ENCODE assay signal across 15 cellular contexts in genomic region chr1:165755393-165756010, GRCh38. TPM values are rescaled to one million over a fixed set of nuclear protein-coding genes. Genes with fewer than 3 reads are reported as not detected.
A peak's percentile ranks its signal among the peaks of the same experiment; 100 is the strongest.
DNase-seq lines count a peak whose midpoint lies in the region; ATAC-seq and TF ChIP-seq lines count a peak whose summit lies in the region.
"Had no signal": no experiment of that assay in that cellular context is flagged by ENCODE, and none has a peak within 500 bp of the region (broad histone marks: within the 10 kb centered on the region; RNA-seq: fewer than 3 reads in every experiment).

No MANE protein-coding gene starts in this region.

- H3K36me3 Mint-ChIP-seq in activated T-cell treated with anti-CD3 and anti-CD28 coated beads, Interleukin-2, amount 50 U/mL, for 24 hours (ENCODE audit: low read depth): peaks cover 83% of the 10 kb centered on the region
- H3K36me3 Mint-ChIP-seq in T-helper 2 cell treated with Interferon-gamma antibody and Interleukin-4, amounts not matched to agents 5 μg/mL and 100 μg/mL, for 36 hours (ENCODE audit: low read depth): peaks cover 37% of the 10 kb centered on the region
- H3K36me3 Mint-ChIP-seq in progenitor cell of endocrine pancreas (ENCODE audit: insufficient read depth): peaks cover 7% of the 10 kb centered on the region

- peak overlapping the region; percentile 33 for H3K27ac Mint-ChIP-seq in activated T-cell treated with anti-CD3 and anti-CD28 coated beads, Interleukin-2, amount 50 U/mL, for 24 hours
- H3K27ac Mint-ChIP-seq in T-helper 2 cell treated with Interferon-gamma antibody and Interleukin-4, amounts not matched to agents 5 μg/mL and 100 μg/mL, for 36 hours: peak overlapping the region; percentile 45
- peak overlapping the region; percentile 49 for H3K27ac Mint-ChIP-seq in progenitor cell of endocrine pancreas

- no peak for DNase-seq in activated T-cell treated with anti-CD3 and anti-CD28 coated beads, Interleukin-2, amount 50 U/mL, for 24 hours
- no peak for DNase-seq in activated T-cell treated with anti-CD3 and anti-CD28 coated beads, Interleukin-2, amount 50 U/mL, for 48 hours
- DNase-seq in GM12865 (ENCODE audit: low read depth): peak; percentile 19
- DNase-seq in T-helper 2 cell treated with Interferon-gamma antibody and Interleukin-4, amounts not matched to agents 5 μg/mL and 100 μg/mL, for 36 hours (ENCODE audit: low spot score): no peak
- no peak for DNase-seq in progenitor cell of endocrine pancreas (ENCODE audit: low spot score, unreplicated experiment)
- no peak for DNase-seq in NCI-H2227 (lab: John Stamatoyannopoulos, UW; ENCODE audit: unreplicated experiment)
- DNase-seq: DMS79, KBM-7, NCI-H1092, NCI-H187, NCI-H446, PC-9 had no signal

- H3K4me3 ChIP-seq in GM12865 (ENCODE audit: low read depth, low read length): no peak overlapping the region
- H3K4me3 ChIP-seq: PC-9 had no signal

- H3K9me3 Mint-ChIP-seq in activated T-cell treated with anti-CD3 and anti-CD28 coated beads, Interleukin-2, amount 50 U/mL, for 24 hours: no peaks in the 10 kb centered on the region
- no peaks in the 10 kb centered on the region for H3K9me3 Mint-ChIP-seq in T-helper 2 cell treated with Interferon-gamma antibody and Interleukin-4, amounts not matched to agents 5 μg/mL and 100 μg/mL, for 36 hours
- H3K9me3 Mint-ChIP-seq in progenitor cell of endocrine pancreas (ENCODE audit: low read depth): no peaks in the 10 kb centered on the region

- no peaks in the 10 kb centered on the region for H3K27me3 Mint-ChIP-seq in activated T-cell treated with anti-CD3 and anti-CD28 coated beads, Interleukin-2, amount 50 U/mL, for 24 hours
- H3K27me3 Mint-ChIP-seq in T-helper 2 cell treated with Interferon-gamma antibody and Interleukin-4, amounts not matched to agents 5 μg/mL and 100 μg/mL, for 36 hours (ENCODE audit: low read depth): no peaks in the 10 kb centered on the region
- no peaks in the 10 kb centered on the region for H3K27me3 Mint-ChIP-seq in progenitor cell of endocrine pancreas

- TF ChIP-seq CTCF in GM12865 (IDR thresholded peaks at IDR 0.05; ENCODE audit: insufficient read depth, low read depth, low read length, missing control alignments): no peak
- TF ChIP-seq CTCF in progenitor cell of endocrine pancreas (IDR thresholded peaks at IDR 0.05; ENCODE audit: unreplicated experiment): no peak

- H3K4me3 Mint-ChIP-seq in activated T-cell treated with anti-CD3 and anti-CD28 coated beads, Interleukin-2, amount 50 U/mL, for 24 hours: no peak overlapping the region
- no peak overlapping the region for H3K4me3 Mint-ChIP-seq in T-helper 2 cell treated with Interferon-gamma antibody and Interleukin-4, amounts not matched to agents 5 μg/mL and 100 μg/mL, for 36 hours
- H3K4me3 Mint-ChIP-seq in progenitor cell of endocrine pancreas (ENCODE audit: low read depth): no peak overlapping the region
- H3K4me3 Mint-ChIP-seq: CD14-positive monocyte had no signal

- no peak for ATAC-seq in HG03108 (IDR thresholded peaks at IDR 0.05; ENCODE audit: unreplicated experiment)
- ATAC-seq: Right ventricle myocardium inferior had no signal

- peaks cover 22% of the 10 kb centered on the region for H3K4me1 Mint-ChIP-seq in activated T-cell treated with anti-CD3 and anti-CD28 coated beads, Interleukin-2, amount 50 U/mL, for 24 hours (ENCODE audit: low read depth)
- peaks cover 15% of the 10 kb centered on the region for H3K4me1 Mint-ChIP-seq in T-helper 2 cell treated with Interferon-gamma antibody and Interleukin-4, amounts not matched to agents 5 μg/mL and 100 μg/mL, for 36 hours (ENCODE audit: low read depth)
- peaks cover 4% of the 10 kb centered on the region for H3K4me1 Mint-ChIP-seq in progenitor cell of endocrine pancreas (ENCODE audit: low read depth)
- H3K4me1 Mint-ChIP-seq: CD14-positive monocyte had no signal

RNA-seq across cellular contexts. Expression of gene TMCO1, which starts 13.2 kb away (rescaled TPM):
- 99.4 and 102 TPM in 2 replicates for total RNA-seq in progenitor cell of endocrine pancreas

RNA-seq across cellular contexts. Expression of gene ALDH9A1, which starts 57.1 kb away (rescaled TPM):
- 37.3 and 39.0 TPM in 2 replicates for total RNA-seq in progenitor cell of endocrine pancreas
